ENCODE assay signal across 11 cellular contexts in genomic region chr16:2036200-2036966, GRCh38. TPM values are rescaled to one million over a fixed set of nuclear protein-coding genes. Genes with fewer than 3 reads are reported as not detected.
DNase-seq lines count a peak whose midpoint lies in the region; ATAC-seq and TF ChIP-seq lines count a peak whose summit lies in the region.
"Had no signal": no experiment of that assay in that cellular context is flagged by ENCODE, and none has a peak within 500 bp of the region (broad histone marks: within the 10 kb centered on the region; RNA-seq: fewer than 3 reads in every experiment).

No MANE protein-coding gene starts in this region.

- H3K27ac ChIP-seq in cardiac muscle cell (peak overlapping the region; percentile 26), parathyroid adenoma (peak overlapping the region; percentile 9), uterus (peak overlapping the region; percentile 91 to 92)
- H3K27ac ChIP-seq: KMS-11 had no signal

- DNase-seq in cardiac muscle cell (ENCODE audit: low read depth in 1 of 2, low spot score in 1 of 2) (no peak), cardiac septum (ENCODE audit: low spot score) (no peak), fibroblast of villous mesenchyme (ENCODE audit: low read depth) (no peak), uterus (no peak), NCI-H446 (lab: John Stamatoyannopoulos, UW) (no peak), SW 1271 (lab: John Stamatoyannopoulos, UW) (no peak)
- no peak for DNase-seq in stimulated activated naive B cell treated with anti-CD40 and anti-IgM and Interleukin-4, amounts not matched to agents 10 μg/mL and 1 μg/mL and 100 μg/mL, for 72 hours
- DNase-seq: ACHN had no signal

- peaks cover 0 to 25% of the 10 kb centered on the region in 2 donors for H3K27me3 Mint-ChIP-seq in stimulated activated naive B cell treated with anti-CD40 and anti-IgM and Interleukin-4, amounts not matched to agents 10 μg/mL and 1 μg/mL and 100 μg/mL, for 72 hours
- H3K27me3 Mint-ChIP-seq: central memory CD8-positive, alpha-beta T cell had no signal

- no peak for TF ChIP-seq POLR2A in uterus (IDR thresholded peaks at IDR 0.05)

- H2AFZ ChIP-seq in parathyroid adenoma, result no peak overlapping the region

- intact Hi-C loops in cardiac septum (cut with DNase I) (loop anchor here (10.0 kb wide), 1 partner anchor 492 kb away; no protein-coding TSS in a partner anchor), uterus (cut with DNase I; ENCODE audit: low total_unique reads) (no loop called here)

- H3K9me3 ChIP-seq in cardiac muscle cell (ENCODE audit: low read depth), result no peaks in the 10 kb centered on the region
- H3K9me3 ChIP-seq in parathyroid adenoma (ENCODE audit: control insufficient read depth, low read length), result no peaks in the 10 kb centered on the region
- no peaks in the 10 kb centered on the region for H3K9me3 ChIP-seq in uterus

- no peak overlapping the region for H3K4me3 Mint-ChIP-seq in stimulated activated naive B cell treated with anti-CD40 and anti-IgM and Interleukin-4, amounts not matched to agents 10 μg/mL and 1 μg/mL and 100 μg/mL, for 72 hours
- H3K4me3 Mint-ChIP-seq: central memory CD8-positive, alpha-beta T cell had no signal

- H3K27me3 ChIP-seq in cardiac muscle cell (no peaks in the 10 kb centered on the region), parathyroid adenoma (ENCODE audit: control insufficient read depth, insufficient read depth, low read length) (no peaks in the 10 kb centered on the region), uterus (no peaks in the 10 kb centered on the region)

- no peaks in the 10 kb centered on the region for H3K36me3 Mint-ChIP-seq in stimulated activated naive B cell treated with anti-CD40 and anti-IgM and Interleukin-4, amounts not matched to agents 10 μg/mL and 1 μg/mL and 100 μg/mL, for 72 hours

- H3K4me2 ChIP-seq in parathyroid adenoma (ENCODE audit: low read length), result no peak overlapping the region
- H3K4me2 ChIP-seq: KMS-11 had no signal

- H3K4me1 ChIP-seq in cardiac muscle cell (ENCODE audit: low read depth) (peaks cover 9% of the 10 kb centered on the region), parathyroid adenoma (no peaks in the 10 kb centered on the region), uterus (peaks cover 0 to 32% of the 10 kb centered on the region in 2 donors)

- H3K9me3 Mint-ChIP-seq in stimulated activated naive B cell treated with anti-CD40 and anti-IgM and Interleukin-4, amounts not matched to agents 10 μg/mL and 1 μg/mL and 100 μg/mL, for 72 hours, result no peaks in the 10 kb centered on the region
- H3K9me3 Mint-ChIP-seq: central memory CD8-positive, alpha-beta T cell had no signal

- H3K36me3 ChIP-seq in cardiac muscle cell, result no peaks in the 10 kb centered on the region
- H3K36me3 ChIP-seq in parathyroid adenoma (ENCODE audit: control insufficient read depth, insufficient read depth, low read length), result no peaks in the 10 kb centered on the region
- H3K36me3 ChIP-seq in uterus, result no peaks in the 10 kb centered on the region

- H3K27ac Mint-ChIP-seq in stimulated activated naive B cell treated with anti-CD40 and anti-IgM and Interleukin-4, amounts not matched to agents 10 μg/mL and 1 μg/mL and 100 μg/mL, for 72 hours, result no peak overlapping the region

- H3K9ac ChIP-seq in parathyroid adenoma, result no peak overlapping the region
- H3K9ac ChIP-seq: KMS-11 had no signal

- H3K79me2 ChIP-seq in parathyroid adenoma, result no peaks in the 10 kb centered on the region

- peaks cover 6 to 21% of the 10 kb centered on the region in 2 donors for H3K4me1 Mint-ChIP-seq in stimulated activated naive B cell treated with anti-CD40 and anti-IgM and Interleukin-4, amounts not matched to agents 10 μg/mL and 1 μg/mL and 100 μg/mL, for 72 hours
- H3K4me1 Mint-ChIP-seq: central memory CD8-positive, alpha-beta T cell had no signal

- TF ChIP-seq CTCF in cardiac muscle cell (IDR thresholded peaks at IDR 0.05; ENCODE audit: low read depth, low read length) (no peak), fibroblast of villous mesenchyme (IDR thresholded peaks at IDR 0.05; ENCODE audit: insufficient read depth, low read depth, low read length) (no peak), parathyroid adenoma (IDR thresholded peaks at IDR 0.05) (no peak), uterus (IDR thresholded peaks at IDR 0.05) (no peak)

- no peak overlapping the region for H3K4me3 ChIP-seq in cardiac muscle cell
- H3K4me3 ChIP-seq in fibroblast of villous mesenchyme (ENCODE audit: low read depth, low read length), result peak overlapping the region; percentile 27
- no peak overlapping the region for H3K4me3 ChIP-seq in parathyroid adenoma (ENCODE audit: low read depth, low read length)
- peak overlapping the region in 1 of 2 donors; percentile 7 for H3K4me3 ChIP-seq in uterus

- ATAC-seq in stimulated activated naive B cell treated with anti-CD40 and anti-IgM and Interleukin-4, amounts not matched to agents 10 μg/mL and 1 μg/mL and 100 μg/mL, for 72 hours (replicated peaks), result no peak

RNA-seq across cellular contexts. Expression of gene NHERF2, which starts 9.7 kb away (rescaled TPM):
- total RNA-seq in cardiac muscle cell, result 33.0 and 34.7 TPM in 2 replicates
- polyA plus RNA-seq in cardiac muscle cell, result 37.4 and 50.7 TPM in 2 replicates
- 183 TPM for total RNA-seq in cardiac septum
- 52.7 and 59.3 TPM in 2 replicates for total RNA-seq in fibroblast of villous mesenchyme
- 10 to 100 TPM; 10.3 to 97.1 (median 33.1) TPM for total RNA-seq in uterus

RNA-seq across cellular contexts. Expression of gene NTHL1, which starts 11.3 kb away (rescaled TPM):
- total RNA-seq in cardiac muscle cell, result 61.1 and 61.3 TPM in 2 replicates
- polyA plus RNA-seq in cardiac muscle cell, result 51.3 and 62.7 TPM in 2 replicates
- 10.4 TPM for total RNA-seq in cardiac septum
- 25.5 and 31.9 TPM in 2 replicates for total RNA-seq in fibroblast of villous mesenchyme
- total RNA-seq in uterus, result 10 to 100 TPM; 18.8 to 58.4 (median 27.6) TPM

RNA-seq across cellular contexts. Expression of gene TSC2, which starts 11.4 kb away (rescaled TPM):
- total RNA-seq in cardiac muscle cell, result 103 and 152 TPM in 2 replicates
- 123 and 142 TPM in 2 replicates for polyA plus RNA-seq in cardiac muscle cell
- 73.3 TPM for total RNA-seq in cardiac septum
- 62.6 and 69.9 TPM in 2 replicates for total RNA-seq in fibroblast of villous mesenchyme
- 100 to 1,000 TPM in 2 of 4 donors, 10 to 100 TPM in 2; 53.8 to 347 (median 131) TPM for total RNA-seq in uterus

RNA-seq across cellular contexts. Expression of gene NPW, which starts 16.8 kb away (rescaled TPM):
- total RNA-seq in cardiac muscle cell (3.3 and 16.2 TPM in 2 replicates), cardiac septum (not detected), fibroblast of villous mesenchyme (0.32 and 1.3 TPM in 2 replicates), uterus (1 to 10 TPM in 1 of 4 donors, not detected in 3; 1.5 TPM)
- 13.4 and 38.6 TPM in 2 replicates for polyA plus RNA-seq in cardiac muscle cell

RNA-seq across cellular contexts. Expression of gene ZNF598, which starts 26.8 kb away (rescaled TPM):
- total RNA-seq in cardiac muscle cell, result 35.6 and 50.4 TPM in 2 replicates
- polyA plus RNA-seq in cardiac muscle cell, result 28.8 and 34.5 TPM in 2 replicates
- total RNA-seq in cardiac septum, result 21.9 TPM
- total RNA-seq in fibroblast of villous mesenchyme, result 23.5 and 27.6 TPM in 2 replicates
- total RNA-seq in uterus, result 10 to 100 TPM; 16.9 to 50.0 (median 34.6) TPM

Comparison
In these comparisons a context has a peak if more than half of its experiments do, and no peak if none do; other contexts are left out.
1. H3K27ac ChIP-seq: peak in every context shown above with its lines; median percentile 92 in uterus; 26 in cardiac muscle cell; 9 in parathyroid adenoma.